ENCODE assay signal across 8 cellular contexts in the genomic region with DNA sequence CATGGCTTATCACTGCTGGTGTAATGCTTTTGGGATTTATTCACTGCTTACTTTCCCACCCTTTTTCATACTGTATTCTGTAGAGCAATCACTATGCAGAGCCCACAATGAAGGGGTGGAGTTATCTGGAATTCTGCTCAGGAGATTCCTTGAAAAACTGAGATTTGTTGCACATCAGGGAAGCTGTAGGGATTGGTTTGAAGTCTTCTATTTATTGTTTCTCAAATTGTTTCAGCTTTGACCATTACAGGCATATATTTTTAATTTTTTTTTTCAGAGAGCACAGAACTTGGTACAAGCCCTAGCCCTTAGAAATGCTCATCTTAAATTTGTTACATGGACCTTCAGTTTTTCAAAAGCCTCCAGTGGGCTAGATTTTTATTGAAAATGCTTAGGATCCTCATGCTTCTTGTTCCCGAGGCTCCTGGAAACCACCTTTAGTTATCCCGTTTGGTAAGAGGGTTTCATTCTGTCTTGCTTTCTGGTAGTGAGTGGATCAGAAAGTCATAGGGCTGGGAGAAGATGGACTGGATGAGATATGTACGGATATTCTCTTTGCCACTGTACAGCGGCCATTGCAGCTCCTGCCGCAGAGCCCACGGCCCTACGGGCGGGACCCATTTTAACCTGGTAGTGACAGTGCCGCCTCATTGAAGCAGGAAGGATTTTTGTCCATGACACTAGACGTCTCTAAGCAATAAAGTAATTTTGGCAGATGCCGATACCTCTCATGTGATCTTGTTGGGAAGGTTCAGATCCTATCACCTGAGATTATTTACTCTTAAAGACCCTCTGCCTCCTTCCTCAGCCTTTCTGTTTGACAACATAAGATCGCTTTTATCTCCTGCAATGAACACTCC. TPM values are rescaled to one million over a fixed set of nuclear protein-coding genes. Genes with fewer than 3 reads are reported as not detected.
DNase-seq lines count a peak whose midpoint lies in the region; ATAC-seq and TF ChIP-seq lines count a peak whose summit lies in the region.

No MANE protein-coding gene starts in this region.

- peaks cover 30% of the 10 kb centered on the region for H3K27me3 Mint-ChIP-seq in mesothelial cell of epicardium (ENCODE audit: low read depth)

- DNase-seq in cardiac muscle cell (ENCODE audit: low read depth in 1 of 2, low spot score in 1 of 2) (no peak), cardiac septum (ENCODE audit: low spot score) (no peak), NCI-H748 (lab: John Stamatoyannopoulos, UW; ENCODE audit: unreplicated experiment) (peak; percentile 63), cardiac fibroblast (ENCODE audit: low read depth in 2 of 2) (no peak), mesothelial cell of epicardium (ENCODE audit: low spot score in 2 of 2, unreplicated experiment in 2 of 2) (no peak), ecto neural progenitor cell (ENCODE audit: low spot score) (no peak)
- no peak for DNase-seq in stimulated activated CD4-positive, alpha-beta T cell treated with anti-CD3 and anti-CD28 coated beads, Interleukin-4, amount 100 ng/mL, for 4 hours

- H3K9me3 ChIP-seq in cardiac muscle cell (ENCODE audit: low read depth), result no peaks in the 10 kb centered on the region

- intact Hi-C loops in cardiac septum (cut with DNase I), result loop anchor here (2.0 to 5.0 kb wide), 2 partner anchors 41 to 235 kb away; no protein-coding TSS in a partner anchor

- no peaks in the 10 kb centered on the region for H3K36me3 ChIP-seq in cardiac muscle cell

- peak overlapping the region; percentile 64 for H3K4me3 ChIP-seq in cardiac muscle cell
- H3K4me3 ChIP-seq in cardiac fibroblast (replicated peaks in 1 of 2; ENCODE audit: low read depth in 2 of 2, low read length in 2 of 2), result peak overlapping the region; percentile 84 to 94

- peaks cover 9% of the 10 kb centered on the region for H3K4me1 Mint-ChIP-seq in mesothelial cell of epicardium

- H3K4me1 ChIP-seq in cardiac muscle cell (ENCODE audit: low read depth), result no peaks in the 10 kb centered on the region

- no peak overlapping the region for H3K27ac ChIP-seq in cardiac muscle cell

- no peak for ATAC-seq in HG02642 (IDR thresholded peaks at IDR 0.05; ENCODE audit: poor library complexity, unreplicated experiment)

- H3K9me3 Mint-ChIP-seq in mesothelial cell of epicardium, result no peaks in the 10 kb centered on the region

- peak overlapping the region; percentile 79 for H3K4me3 Mint-ChIP-seq in mesothelial cell of epicardium

- H3K27ac Mint-ChIP-seq in mesothelial cell of epicardium, result peak overlapping the region; percentile 83

- peaks cover 20% of the 10 kb centered on the region for H3K27me3 ChIP-seq in cardiac muscle cell

- H3K36me3 Mint-ChIP-seq in mesothelial cell of epicardium, result no peaks in the 10 kb centered on the region

- no peak for TF ChIP-seq CTCF in cardiac muscle cell (IDR thresholded peaks at IDR 0.05; ENCODE audit: low read depth, low read length)
- TF ChIP-seq CTCF in cardiac fibroblast (IDR thresholded peaks at IDR 0.05; ENCODE audit: low read depth, low read length), result no peak
- no peak for TF ChIP-seq CTCF in mesothelial cell of epicardium (IDR thresholded peaks at IDR 0.05; ENCODE audit: unreplicated experiment)

RNA-seq across cellular contexts. Expression of gene ZNF184, which starts 45.3 kb away (rescaled TPM):
- total RNA-seq in cardiac muscle cell (4.9 and 6.4 TPM in 2 replicates), cardiac septum (4.2 TPM), mesothelial cell of epicardium (14.3 to 15.9 TPM (median 15.1 TPM) in 3 replicates)
- polyA plus RNA-seq in cardiac muscle cell, result 5.1 and 5.8 TPM in 2 replicates
